In the genomic region with DNA sequence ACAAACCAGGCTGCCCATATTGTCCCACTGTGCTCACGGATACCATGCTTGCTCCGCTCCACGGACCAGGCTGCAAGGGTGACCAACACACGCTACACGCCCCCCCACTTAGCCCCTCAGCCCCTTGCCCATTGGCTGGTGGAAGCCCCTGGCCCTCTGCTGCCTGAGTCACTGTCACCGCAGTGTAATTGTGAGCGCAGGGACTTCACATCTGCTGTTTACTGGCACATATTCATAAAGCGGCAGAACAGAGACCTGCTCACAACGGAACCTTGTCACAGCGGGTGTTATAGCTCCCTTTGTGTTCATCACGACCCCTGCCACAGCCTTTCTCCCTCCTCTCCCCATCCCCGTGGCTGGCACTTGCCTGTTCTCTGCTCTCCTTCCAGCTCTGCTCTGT, we compare ENCODE assay signal across 32 cellular contexts.
DNase-seq lines count a peak whose midpoint lies in the region; ATAC-seq and TF ChIP-seq lines count a peak whose summit lies in the region.
"Had no signal": no experiment of that assay in that cellular context is flagged by ENCODE, and none has a peak within 500 bp of the region (broad histone marks: within the 10 kb centered on the region; RNA-seq: fewer than 3 reads in every experiment).

No MANE protein-coding gene starts in this region.

- H3K9me3 Mint-ChIP-seq in neural progenitor cell = peaks cover 3% of the 10 kb centered on the region
- peaks cover 8% of the 10 kb centered on the region for H3K9me3 Mint-ChIP-seq in chondrocyte (ENCODE audit: low read depth)

- no peak overlapping the region for H3K27ac ChIP-seq in right cardiac atrium (ENCODE audit: low read length)
- H3K27ac ChIP-seq in neural progenitor cell = no peak overlapping the region
- peak overlapping the region; percentile 100 for H3K27ac ChIP-seq in temporal lobe (ENCODE audit: low read depth, low read length)
- H3K27ac ChIP-seq: esophagus squamous epithelium, foreskin keratinocyte, PC-9, prostate gland, suprapubic skin, upper lobe of right lung had no signal

- H3K9ac ChIP-seq in neural progenitor cell = no peak overlapping the region
- H3K9ac ChIP-seq: SK-N-SH had no signal

- H3K4me3 Mint-ChIP-seq in neural progenitor cell (no peak overlapping the region), chondrocyte (ENCODE audit: unreplicated experiment) (no peak overlapping the region)
- H3K4me3 Mint-ChIP-seq: CD4-positive, alpha-beta T cell; immature natural killer cell; memory B cell; T-helper 1 cell treated with Interleukin-12 subunit alpha and Interleukin-12 subunit beta and Interleukin-4 antibody, amounts not matched to agents 30 μg/mL and 1 μg/mL, for 36 hours had no signal

- H3K4me1 ChIP-seq in right cardiac atrium (ENCODE audit: control insufficient read depth, insufficient read depth, low read length) (no peaks in the 10 kb centered on the region), neural progenitor cell (no peaks in the 10 kb centered on the region)
- H3K4me1 ChIP-seq: esophagus squamous epithelium, foreskin keratinocyte, prostate gland, suprapubic skin, upper lobe of right lung had no signal

- ATAC-seq in Right ventricle myocardium inferior (no peak), right cardiac atrium (no peak), HG02610 (IDR thresholded peaks at IDR 0.05; ENCODE audit: unreplicated experiment) (no peak)
- ATAC-seq: foreskin keratinocyte, left colon, upper lobe of right lung had no signal

- WGBS in right cardiac atrium = 82% methylated on average over 12 of the region's 12 CpGs

- H3K79me2 ChIP-seq in neural progenitor cell (ENCODE audit: low read depth) = no peaks in the 10 kb centered on the region

- H3F3A ChIP-seq in neural progenitor cell (ENCODE audit: low read depth) = no peaks in the 10 kb centered on the region

- intact Hi-C loops in Right ventricle myocardium inferior (cut with DNase I) (no loop called here), right cardiac atrium (cut with DNase I) (no loop called here)

- H3K27me3 Mint-ChIP-seq in neural progenitor cell (ENCODE audit: insufficient read depth, low read depth) = peaks cover 21% of the 10 kb centered on the region
- H3K27me3 Mint-ChIP-seq in chondrocyte (ENCODE audit: low read depth) = peaks cover 28% of the 10 kb centered on the region

- DNase-seq in Right ventricle myocardium inferior (ENCODE audit: missing footprints) = peak; percentile 63
- no peak for DNase-seq in right cardiac atrium
- peak; percentile 88 for DNase-seq in globus pallidus (ENCODE audit: low spot score)
- no peak for DNase-seq in neural progenitor cell (ENCODE audit: low spot score)
- DNase-seq in SKM-1 (lab: John Stamatoyannopoulos, UW; ENCODE audit: unreplicated experiment) = no peak
- DNase-seq in chondrocyte (ENCODE audit: low spot score) = no peak
- DNase-seq: activated CD4-positive, alpha-beta T cell treated with anti-CD3 and anti-CD28 coated beads, Interleukin-2, amount 50 U/mL, for 1 hour; activated CD4-positive, CD25-positive, alpha-beta regulatory T cell; activated gamma-delta T cell treated with Interleukin-2 at 50 U/mL for 16 hours; activated T-cell treated with anti-CD3 and anti-CD28 coated beads, Interleukin-2, amount 50 U/mL, for 48 hours; CD4-positive, alpha-beta T cell; DND-41; esophagus squamous epithelium; foreskin keratinocyte; GF-D8; H7; immature natural killer cell; KBM-7; left colon; NCI-H1092 treated with DMSO at 0.1 percent for 48 hours; NCI-H187 treated with DMSO at 0.1 percent for 48 hours; NCI-H2171; PC-9; SK-N-SH; stimulated activated CD4-positive, alpha-beta T cell treated with anti-CD3 and anti-CD28 coated beads, Interleukin-4, amount 100 ng/mL, for 4 hours; upper lobe of right lung had no signal

- H4K20me1 ChIP-seq in neural progenitor cell (ENCODE audit: low read depth) = no peaks in the 10 kb centered on the region

- no peak overlapping the region for H2AFZ ChIP-seq in neural progenitor cell (replicated peaks)
- H2AFZ ChIP-seq: PC-9 had no signal

- H3K4me3 ChIP-seq in right cardiac atrium (ENCODE audit: low read length) = no peak overlapping the region
- H3K4me3 ChIP-seq in neural progenitor cell = no peak overlapping the region
- H3K4me3 ChIP-seq: esophagus squamous epithelium, PC-9, prostate gland, suprapubic skin, upper lobe of right lung had no signal

- TF ChIP-seq CTCF in neural progenitor cell (IDR thresholded peaks at IDR 0.05) = no peak
- TF ChIP-seq CTCF in chondrocyte (IDR thresholded peaks at IDR 0.05) = no peak

- peak overlapping the region; percentile 16 for H3K27ac Mint-ChIP-seq in neural progenitor cell
- H3K27ac Mint-ChIP-seq in chondrocyte (ENCODE audit: unreplicated experiment) = no peak overlapping the region
- H3K27ac Mint-ChIP-seq: CD4-positive, alpha-beta T cell; immature natural killer cell; memory B cell; T-helper 1 cell treated with Interleukin-12 subunit alpha and Interleukin-12 subunit beta and Interleukin-4 antibody, amounts not matched to agents 30 μg/mL and 1 μg/mL, for 36 hours had no signal

- H3K4me1 Mint-ChIP-seq in neural progenitor cell (peaks cover 18% of the 10 kb centered on the region), chondrocyte (ENCODE audit: low read depth) (peaks cover 6% of the 10 kb centered on the region)
- H3K4me1 Mint-ChIP-seq: immature natural killer cell, memory B cell had no signal

- H3K36me3 Mint-ChIP-seq in neural progenitor cell (no peaks in the 10 kb centered on the region), chondrocyte (ENCODE audit: low read depth) (peaks cover 2% of the 10 kb centered on the region)
- H3K36me3 Mint-ChIP-seq: memory B cell had no signal

- H3K27me3 ChIP-seq in right cardiac atrium (ENCODE audit: control insufficient read depth, insufficient read depth) (no peaks in the 10 kb centered on the region), neural progenitor cell (no peaks in the 10 kb centered on the region)
- H3K27me3 ChIP-seq: esophagus squamous epithelium, suprapubic skin, upper lobe of right lung had no signal

- H3K4me2 ChIP-seq in neural progenitor cell = no peak overlapping the region
- H3K4me2 ChIP-seq: PC-9, SK-N-SH had no signal

- no peaks in the 10 kb centered on the region for H3K36me3 ChIP-seq in neural progenitor cell
- H3K36me3 ChIP-seq: esophagus squamous epithelium, prostate gland, suprapubic skin, upper lobe of right lung had no signal

- H3K9me3 ChIP-seq in right cardiac atrium (ENCODE audit: control insufficient read depth, low read length) = no peaks in the 10 kb centered on the region
- H3K9me3 ChIP-seq in neural progenitor cell (ENCODE audit: low read depth) = no peaks in the 10 kb centered on the region
- H3K9me3 ChIP-seq: esophagus squamous epithelium, prostate gland, SK-N-SH had no signal

Comparison
In these comparisons a context has a peak if more than half of its experiments do, and no peak if none do; other contexts are left out.
1. DNase-seq: peak in Right ventricle myocardium inferior (single experiment) and globus pallidus (single experiment); none in right cardiac atrium (0 of 3), neural progenitor cell (single experiment), SKM-1 (single experiment) and chondrocyte (single experiment).